ENCODE assay signal across 22 cellular contexts in the genomic region with DNA sequence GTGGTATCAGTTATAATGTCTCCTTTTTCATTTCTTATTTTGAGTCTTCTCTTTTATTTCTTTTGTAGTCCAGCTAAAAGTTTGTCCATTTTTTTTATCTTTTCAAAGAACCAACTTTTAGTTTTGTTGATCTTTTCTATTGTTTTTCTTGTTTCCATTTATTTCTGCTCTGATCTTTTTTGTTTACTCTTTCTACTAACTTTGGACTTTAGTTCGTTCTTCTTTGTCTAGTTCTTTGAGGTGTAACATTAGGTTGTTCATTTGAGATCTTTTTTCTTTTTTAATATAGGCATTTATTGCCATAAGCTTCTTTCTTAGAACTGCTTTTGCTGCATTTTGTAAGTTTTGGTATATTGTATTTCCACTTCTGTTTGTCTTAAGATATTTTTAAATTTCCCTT. TPM values are rescaled to one million over a fixed set of nuclear protein-coding genes. Genes with fewer than 3 reads are reported as not detected.
DNase-seq lines count a peak whose midpoint lies in the region; ATAC-seq, FAIRE-seq and TF ChIP-seq lines count a peak whose summit lies in the region.
"Had no signal": no experiment of that assay in that cellular context is flagged by ENCODE, and none has a peak within 500 bp of the region (broad histone marks: within the 10 kb centered on the region; RNA-seq: fewer than 3 reads in every experiment).

No MANE protein-coding gene starts in this region.

- CTCF ChIA-PET in CD4-positive, alpha-beta memory T cell (lab: Charles Lee; ENCODE audit: partially characterized antibody): no interaction called here
- CTCF ChIA-PET in K562 (lab: Yijun Ruan, JAX; ENCODE audit: low intra/inter-chr PET ratio): no interaction called here

- FAIRE-seq in K562 (lab: Jason Lieb, UNC) (no peak), kidney (lab: Jason Lieb, UNC) (peak; percentile 71)

- H3K27me3 ChIP-seq in CD4-positive, alpha-beta memory T cell (ENCODE audit: insufficient read depth, low read length): no peaks in the 10 kb centered on the region
- H3K27me3 ChIP-seq in K562 (ENCODE audit: control insufficient read depth in 2 of 2, insufficient read depth in 2 of 2, low read length in 2 of 2) (no peaks in the 10 kb centered on the region), dorsolateral prefrontal cortex (no peaks in the 10 kb centered on the region)

- no peak overlapping the region for H3K9ac ChIP-seq in K562 (ENCODE audit: insufficient read depth in 1 of 2, low read depth in 2 of 2, low read length in 2 of 2)
- no peak overlapping the region for H3K9ac ChIP-seq in kidney (ENCODE audit: low read length in 2 of 2)

- H3K9me1 ChIP-seq in K562 (ENCODE audit: control insufficient read depth, insufficient read depth, low read length): no peaks in the 10 kb centered on the region

- H3K9me3 ChIP-seq in CD4-positive, alpha-beta memory T cell (ENCODE audit: control insufficient read depth in 1 of 2, low read length in 2 of 2): no peaks in the 10 kb centered on the region
- H3K9me3 ChIP-seq in K562 (replicated peaks; ENCODE audit: control insufficient read depth, insufficient read depth, low read depth, low read length) (no peaks in the 10 kb centered on the region), kidney (ENCODE audit: control insufficient read depth in 1 of 2, low read length in 2 of 2) (peaks cover 0 to 4% of the 10 kb centered on the region in 2 donors)

- H3K27me3 Mint-ChIP-seq in CD4-positive, alpha-beta memory T cell: no peaks in the 10 kb centered on the region
- no peaks in the 10 kb centered on the region for H3K27me3 Mint-ChIP-seq in natural killer cell treated with Interleukin-12 subunit alpha and Interleukin-12 subunit beta and Interleukin-15 and Interleukin-18, amount 100 ng/mL, for 72 hours
- H3K27me3 Mint-ChIP-seq: CD4-positive, CD25-positive, alpha-beta regulatory T cell had no signal

- no peaks in the 10 kb centered on the region for H3K4me1 ChIP-seq in CD4-positive, alpha-beta memory T cell (ENCODE audit: insufficient read depth, low read length)
- H3K4me1 ChIP-seq in K562 (replicated peaks in 1 of 2; ENCODE audit: control insufficient read depth in 2 of 2, insufficient read depth in 2 of 2, low read length in 2 of 2): no peaks in the 10 kb centered on the region
- H3K4me1 ChIP-seq in kidney (ENCODE audit: control insufficient read depth in 1 of 2, insufficient read depth in 1 of 2, low read depth in 1 of 2, low read length in 2 of 2): peaks cover 0 to 5% of the 10 kb centered on the region in 2 donors

- no peak for DNase-seq in CD4-positive, alpha-beta memory T cell
- DNase-seq in K562 (ENCODE audit: extremely low read depth in 1 of 4, low spot score in 3 of 4) (no peak), kidney (no peak), dorsolateral prefrontal cortex (no peak), AML-193 (lab: John Stamatoyannopoulos, UW) (no peak), germinal center (ENCODE audit: low spot score) (no peak)
- no peak for DNase-seq in natural killer cell treated with Interleukin-12 subunit alpha and Interleukin-12 subunit beta and Interleukin-15 and Interleukin-18, amount 100 ng/mL, for 72 hours (ENCODE audit: low spot score)
- DNase-seq: CD4-positive, CD25-positive, alpha-beta regulatory T cell; COR-L47; DMS79; H7; KBM-7; MM.1S; NCI-H1092; NCI-H1436 treated with DMSO at 0.1 percent for 48 hours; NCI-H2029; NCI-H226; NCI-H510A treated with DMSO at 0.1 percent for 48 hours; NCI-H748 treated with DMSO at 0.1 percent for 48 hours; NK-92 treated with Interleukin-12 subunit alpha and Interleukin-12 subunit beta, amount 100 ng/mL, for 24 hours had no signal

- no peaks in the 10 kb centered on the region for H4K20me1 ChIP-seq in K562 (replicated peaks; ENCODE audit: control insufficient read depth, insufficient read depth, low read length)

- POLR2A ChIA-PET in CD4-positive, alpha-beta memory T cell (lab: Charles Lee; ENCODE audit: partially characterized antibody): no interaction called here
- POLR2A ChIA-PET in K562 (lab: Yijun Ruan, JAX): no interaction called here

- peaks cover 75 to 79% of the 10 kb centered on the region in 2 donors for H3K36me3 Mint-ChIP-seq in CD4-positive, alpha-beta memory T cell
- peaks cover 45% of the 10 kb centered on the region for H3K36me3 Mint-ChIP-seq in natural killer cell treated with Interleukin-12 subunit alpha and Interleukin-12 subunit beta and Interleukin-15 and Interleukin-18, amount 100 ng/mL, for 72 hours

- WGBS in K562 (ENCODE audit: insufficient coverage, low coverage, missing lambda C conversion rate): 15% methylated on average over 1 of the region's 1 CpG

- in situ Hi-C loops in K562 (cut with MboI): no loop called here

- H3K27ac Mint-ChIP-seq in CD4-positive, alpha-beta memory T cell: peak overlapping the region in 5 of 7 donors; percentile 13 to 49 (median 25)
- peak overlapping the region; percentile 1 to 57 for H3K27ac Mint-ChIP-seq in natural killer cell treated with Interleukin-12 subunit alpha and Interleukin-12 subunit beta and Interleukin-15 and Interleukin-18, amount 100 ng/mL, for 72 hours
- H3K27ac Mint-ChIP-seq: CD4-positive, CD25-positive, alpha-beta regulatory T cell had no signal

- H3K4me3 Mint-ChIP-seq in CD4-positive, alpha-beta memory T cell: peak overlapping the region in 1 of 8 donors; percentile 0
- H3K4me3 Mint-ChIP-seq in natural killer cell treated with Interleukin-12 subunit alpha and Interleukin-12 subunit beta and Interleukin-15 and Interleukin-18, amount 100 ng/mL, for 72 hours: no peak overlapping the region
- H3K4me3 Mint-ChIP-seq: CD4-positive, CD25-positive, alpha-beta regulatory T cell had no signal

- H3K27ac ChIP-seq in CD4-positive, alpha-beta memory T cell (ENCODE audit: low read depth, low read length): no peak overlapping the region
- no peak overlapping the region for H3K27ac ChIP-seq in K562 (ENCODE audit: extremely low read depth, low read depth, low read length)
- no peak overlapping the region for H3K27ac ChIP-seq in kidney (ENCODE audit: low read depth in 2 of 2, low read length in 2 of 2)
- peak overlapping the region in 1 of 59 donors; percentile 27 for H3K27ac ChIP-seq in dorsolateral prefrontal cortex

- peaks cover 34 to 53% (median 43%) of the 10 kb centered on the region in 4 donors for H3K4me1 Mint-ChIP-seq in CD4-positive, alpha-beta memory T cell
- peaks cover 37 to 46% of the 10 kb centered on the region in 2 donors for H3K4me1 Mint-ChIP-seq in natural killer cell treated with Interleukin-12 subunit alpha and Interleukin-12 subunit beta and Interleukin-15 and Interleukin-18, amount 100 ng/mL, for 72 hours (ENCODE audit: low read depth in 2 of 2)

- no peaks in the 10 kb centered on the region for H3K79me2 ChIP-seq in K562 (ENCODE audit: control insufficient read depth, insufficient read depth, low read length)

- BruUV-seq in K562 (replicated peaks; lab: Mats Ljungman, UMichigan): no TSS peak

- TF ChIP-seq RAD21 in K562 (CRISPR knock-in tag; conservative IDR thresholded peaks at IDR 0.05 in 1 of 2, IDR thresholded peaks at IDR 0.05 in 1 of 2): no peak

- no peak for TF ChIP-seq POLR2A in K562 (conservative IDR thresholded peaks at IDR 0.05)

- ATAC-seq in K562 (no peak), HG03432 (IDR thresholded peaks at IDR 0.05; ENCODE audit: unreplicated experiment) (no peak)
- ATAC-seq in natural killer cell treated with Interleukin-12 subunit alpha and Interleukin-12 subunit beta and Interleukin-15 and Interleukin-18, amount 100 ng/mL, for 72 hours: no peak
- ATAC-seq: Panc1 had no signal

- no peak for TF ChIP-seq EP300 in K562 (IDR thresholded peaks at IDR 0.05; ENCODE audit: low read length)

- no peak overlapping the region for H3K4me3 ChIP-seq in CD4-positive, alpha-beta memory T cell (ENCODE audit: low read length in 2 of 2)
- H3K4me3 ChIP-seq in K562: no peak overlapping the region
- no peak overlapping the region for H3K4me3 ChIP-seq in kidney (ENCODE audit: low read length in 2 of 2)
- H3K4me3 ChIP-seq in dorsolateral prefrontal cortex: no peak overlapping the region

- TF ChIP-seq CTCF in K562 (IDR thresholded peaks at IDR 0.05 in 2 of 3, conservative IDR thresholded peaks at IDR 0.05 in 1 of 3; ENCODE audit: insufficient read depth in 2 of 3, low read depth in 1 of 3, low read length in 3 of 3) (no peak), kidney (IDR thresholded peaks at IDR 0.05; ENCODE audit: borderline replicate concordance, extremely low read depth, insufficient read depth) (no peak), dorsolateral prefrontal cortex (IDR thresholded peaks at IDR 0.05 in 54 of 56, conservative IDR thresholded peaks at IDR 0.05 in 2 of 56; ENCODE audit: low read depth in 1 of 56, partially characterized antibody in 56 of 56) (no peak)

- peaks cover 0 to 16% (median 8%) of the 10 kb centered on the region in 8 donors for H3K9me3 Mint-ChIP-seq in CD4-positive, alpha-beta memory T cell
- H3K9me3 Mint-ChIP-seq in natural killer cell treated with Interleukin-12 subunit alpha and Interleukin-12 subunit beta and Interleukin-15 and Interleukin-18, amount 100 ng/mL, for 72 hours: peaks cover 11% of the 10 kb centered on the region

- no peak overlapping the region for H3K4me2 ChIP-seq in K562 (ENCODE audit: insufficient read depth, low read length)

- peaks cover 23% of the 10 kb centered on the region for H3K36me3 ChIP-seq in CD4-positive, alpha-beta memory T cell (ENCODE audit: insufficient read depth, low read length)
- H3K36me3 ChIP-seq in K562 (ENCODE audit: control insufficient read depth, insufficient read depth, low read length) (0 out of 3 replicates have a peak, but pooled peaks cover 3% of the 10 kb centered on the region), kidney (ENCODE audit: control insufficient read depth in 1 of 2, insufficient read depth in 2 of 2, low read length in 2 of 2) (peaks cover 2 to 5% of the 10 kb centered on the region in 2 donors)

- no peak overlapping the region for H2AFZ ChIP-seq in K562 (ENCODE audit: low read depth, low read length)

- intact Hi-C loops in CD4-positive, alpha-beta memory T cell (cut with micrococcal nuclease): no loop called here
- intact Hi-C loops in K562 (cut with micrococcal nuclease): no loop called here
- intact Hi-C loops in kidney (cut with DNase I): no loop called here
- intact Hi-C loops in dorsolateral prefrontal cortex (cut with DNase I): no loop called here

RNA-seq across cellular contexts. Expression of a gene that starts 51.1 kb away (rescaled TPM):
- 10 to 100 TPM; 81.3 to 85.9 TPM for total RNA-seq in CD4-positive, alpha-beta memory T cell
- 10 to 100 TPM in 1 of 2 donors, 1 to 10 TPM in 1; 4.3 to 11.5 TPM for polyA plus RNA-seq in CD4-positive, alpha-beta memory T cell
- 17.0 and 36.6 TPM in 2 replicates for total RNA-seq in K562 (2011; cell fraction: chromatin; rRNA removed; ENCODE audit: low replicate concordance)
- 7.0 and 8.9 TPM in 2 replicates for total RNA-seq in K562 (2011; cell fraction: nucleolus; rRNA removed)
- 18.3 and 30.8 TPM in 2 replicates for total RNA-seq in K562 (2011; cell fraction: nucleoplasm; rRNA removed)
- total RNA-seq in K562 (2014; rRNA removed) (9.6 and 10.4 TPM in 2 replicates), K562 (2014; rRNA removed; fragmentation: Illumina TruSeq; extraction: Trizol) (12.6 and 13.5 TPM in 2 replicates), K562 (2015; rRNA removed; fragmentation: Illumina TruSeq; extraction: Trizol) (11.6 and 12.2 TPM in 2 replicates), K562 (2021) (12.6 and 13.2 TPM in 2 replicates), kidney (30.1 TPM), dorsolateral prefrontal cortex (100 to 1,000 TPM in 47 of 120 experiments, 10 to 100 TPM in 73; 45.8 to 193 (median 92.8) TPM)
- polyA plus RNA-seq in K562 (2011; rRNA removed) (8.9 and 11.3 TPM in 2 replicates), K562 (2014; fragmentation: Illumina TruSeq; extraction: Trizol) (11.0 and 14.9 TPM in 2 replicates), K562 (2014; fragmentation: Nextera tagmentation; extraction: Ambion mirVana) (1 to 10 TPM; 3.3 to 3.5 TPM), K562 (2014; rRNA removed) (10.9 and 13.2 TPM in 2 replicates), kidney (ENCODE audit: insufficient read depth, low read depth, low replicate concordance) (9.5 TPM)
- 2.3 and 4.7 TPM in 2 replicates for polyA plus RNA-seq in K562 (2011; cell fraction: cytosol; rRNA removed)
- polyA plus RNA-seq in K562 (2011; cell fraction: nucleus; rRNA removed): 13.5 and 13.7 TPM in 2 replicates
- polyA plus RNA-seq in K562 (2012): 7.3 and 18.2 TPM in 2 replicates
- polyA minus RNA-seq in K562 (2011; rRNA and poly(A)+ RNA removed): 11.3 and 12.9 TPM in 2 replicates
- polyA minus RNA-seq in K562 (2011; cell fraction: cytosol; rRNA and poly(A)+ RNA removed): 6.2 and 7.0 TPM in 2 replicates
- polyA minus RNA-seq in K562 (2011; cell fraction: nucleus; rRNA and poly(A)+ RNA removed): 8.2 and 13.6 TPM in 2 replicates
- 10 to 100 TPM; 78.4 to 88.3 TPM for total RNA-seq in natural killer cell treated with Interleukin-12 subunit alpha and Interleukin-12 subunit beta and Interleukin-15 and Interleukin-18, amount 100 ng/mL, for 72 hours
